1 cellular context compared by ENCODE assay signal in genomic region chr16:30760577-30761426, GRCh38.
TF ChIP-seq lines count a peak whose summit lies in the region.

No MANE protein-coding gene starts in this region.

TF ChIP-seq in endothelial cell of umbilical vein, 7 proteins besides CTCF, POLR2A, EP300 and RAD21 (continued from another document):
- TF ChIP-seq, protein P1, sequence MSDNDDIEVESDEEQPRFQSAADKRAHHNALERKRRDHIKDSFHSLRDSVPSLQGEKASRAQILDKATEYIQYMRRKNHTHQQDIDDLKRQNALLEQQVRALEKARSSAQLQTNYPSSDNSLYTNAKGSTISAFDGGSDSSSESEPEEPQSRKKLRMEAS (IDR thresholded peaks at IDR 0.05; ENCODE audit: insufficient read depth, insufficient read length) = no peak
- TF ChIP-seq POLR2AphosphoS5 (IDR thresholded peaks at IDR 0.05; ENCODE audit: insufficient read depth, low read depth, low read length) = no peak
- TF ChIP-seq EZH2 (IDR thresholded peaks at IDR 0.05; ENCODE audit: borderline replicate concordance, low read depth, low read length, severe bottlenecking) = no peak
- no peak for TF ChIP-seq JUN (IDR thresholded peaks at IDR 0.05; ENCODE audit: borderline replicate concordance, insufficient read depth, insufficient read length, low read depth)
- TF ChIP-seq FOS (IDR thresholded peaks at IDR 0.05; ENCODE audit: borderline replicate concordance, insufficient read depth, low read length) = no peak
